20 cellular contexts compared by ENCODE assay signal in genomic region chrX:123876844-123877243, GRCh38.
"Had no signal": no experiment of that assay in that cellular context is flagged by ENCODE, and none has a peak within 500 bp of the region (broad histone marks: within the 10 kb centered on the region; RNA-seq: fewer than 3 reads in every experiment).

No MANE protein-coding gene starts in this region.

- H2AFZ ChIP-seq: hepatocyte, parathyroid adenoma had no signal

- DNase-seq: dermis blood vessel endothelial cell; foreskin keratinocyte; head of caudate nucleus; kidney; left cardiac atrium; left ventricle myocardium superior; mesenchymal stem cell; midbrain; naive B cell; occipital lobe; right lobe of liver; stimulated activated CD4-positive, alpha-beta T cell treated with anti-CD3 and anti-CD28 coated beads, Interleukin-4, amount 100 ng/mL, for 1 hour; stimulated activated CD8-positive, alpha-beta memory T cell treated with anti-CD3 and anti-CD28 coated beads, Interleukin-4, amount 100 ng/mL, for 48 hours; trophoblast cell had no signal

- H3K27me3 Mint-ChIP-seq: naive B cell; stimulated activated memory B cell treated with anti-CD40 and anti-IgM and Interleukin-4, amounts not matched to agents 10 μg/mL and 1 μg/mL and 100 μg/mL, for 72 hours had no signal

- H3K9me3 Mint-ChIP-seq: naive B cell; stimulated activated memory B cell treated with anti-CD40 and anti-IgM and Interleukin-4, amounts not matched to agents 10 μg/mL and 1 μg/mL and 100 μg/mL, for 72 hours had no signal

- H3K27me3 ChIP-seq: foreskin keratinocyte, hepatocyte, right lobe of liver had no signal

- H3K36me3 ChIP-seq: prostate gland, right lobe of liver had no signal

- H3K4me2 ChIP-seq: hepatocyte had no signal

- H3K27ac ChIP-seq: foreskin keratinocyte, hepatocyte, parathyroid adenoma, prostate gland, right lobe of liver had no signal

- H3K4me1 ChIP-seq: foreskin keratinocyte, parathyroid adenoma, prostate gland, right lobe of liver had no signal

- H3K36me3 Mint-ChIP-seq: naive B cell had no signal

- H3K4me1 Mint-ChIP-seq: nephron had no signal

- H3K4me3 ChIP-seq: hepatocyte, lung, prostate gland, right lobe of liver had no signal

- H3K9me3 ChIP-seq: prostate gland, right lobe of liver had no signal

- ATAC-seq: foreskin keratinocyte; left cardiac atrium; left ventricle myocardium superior; stimulated activated memory B cell treated with anti-CD40 and anti-IgM and Interleukin-4, amounts not matched to agents 10 μg/mL and 1 μg/mL and 100 μg/mL, for 72 hours had no signal

- H3K4me3 Mint-ChIP-seq: nephron had no signal
